ENCODE assay signal across 10 cellular contexts in the genomic region with DNA sequence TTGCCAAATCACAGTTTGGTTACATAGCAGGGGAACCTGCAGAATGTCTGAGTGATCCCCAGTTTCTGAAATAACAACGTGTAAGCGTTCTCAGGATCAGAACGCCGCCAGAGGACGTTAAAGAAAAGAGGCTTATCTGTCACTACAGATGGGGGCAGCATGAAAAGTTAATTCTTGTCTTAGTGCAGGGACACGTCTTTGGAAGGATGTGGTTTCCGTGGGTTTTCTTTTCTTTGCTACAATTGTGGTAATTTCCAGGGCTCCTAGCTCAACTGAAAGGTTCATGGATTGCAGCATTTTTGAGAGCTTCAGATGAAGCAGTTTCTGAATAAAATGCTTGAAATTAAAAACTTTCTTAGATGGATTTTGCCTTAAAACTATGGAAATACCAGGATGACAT.
A peak's percentile ranks its signal among the peaks of the same experiment; 100 is the strongest.
DNase-seq lines count a peak whose midpoint lies in the region; ATAC-seq, FAIRE-seq and TF ChIP-seq lines count a peak whose summit lies in the region.
"Had no signal": no experiment of that assay in that cellular context is flagged by ENCODE, and none has a peak within 500 bp of the region (broad histone marks: within the 10 kb centered on the region; RNA-seq: fewer than 3 reads in every experiment).

No MANE protein-coding gene starts in this region.

- peak; percentile 47 for ATAC-seq in GM18868 (IDR thresholded peaks at IDR 0.05; ENCODE audit: unreplicated experiment)

- H3K27ac ChIP-seq in MM.1S (ENCODE audit: low read length) (peak overlapping the region; percentile 75; the same call in 1 of the 2 replicates), small intestine (ENCODE audit: low read depth in 1 of 2, low read length in 1 of 2) (no peak overlapping the region), kidney (ENCODE audit: low read depth in 2 of 2, low read length in 2 of 2) (peak overlapping the region in 1 of 2 donors; percentile 9), sigmoid colon (no peak overlapping the region)
- H3K27ac ChIP-seq: cardiac muscle cell had no signal

- H3K36me3 ChIP-seq in MM.1S (replicated peaks; ENCODE audit: insufficient read depth, low read length): no peaks in the 10 kb centered on the region
- H3K36me3 ChIP-seq in small intestine (ENCODE audit: control insufficient read depth in 2 of 2, insufficient read depth in 2 of 2, low read length in 2 of 2): no peaks in the 10 kb centered on the region
- H3K36me3 ChIP-seq in kidney (ENCODE audit: control insufficient read depth in 1 of 2, insufficient read depth in 2 of 2, low read length in 2 of 2): no peaks in the 10 kb centered on the region
- H3K36me3 ChIP-seq in sigmoid colon: no peaks in the 10 kb centered on the region
- H3K36me3 ChIP-seq: cardiac muscle cell had no signal

- H2AFZ ChIP-seq in MM.1S (ENCODE audit: low read length): peak overlapping the region; percentile 16

- H3K9me3 ChIP-seq in MM.1S (replicated peaks; ENCODE audit: insufficient read depth, low read length) (no peaks in the 10 kb centered on the region), small intestine (ENCODE audit: control insufficient read depth, low read depth) (no peaks in the 10 kb centered on the region), kidney (ENCODE audit: control insufficient read depth in 1 of 2, low read length in 2 of 2) (no peaks in the 10 kb centered on the region), sigmoid colon (no peaks in the 10 kb centered on the region)

- intact Hi-C loops in kidney (cut with DNase I) (no loop called here), sigmoid colon (cut with DNase I) (no loop called here)

- H3K4me2 ChIP-seq in MM.1S (ENCODE audit: low read depth, low read length): peak overlapping the region; percentile 85

- H3K9ac ChIP-seq in MM.1S (ENCODE audit: low read length) (peak overlapping the region; percentile 24; the same call in 1 of the 2 replicates), kidney (ENCODE audit: low read length in 2 of 2) (no peak overlapping the region)

- H3K4me3 ChIP-seq in MM.1S (ENCODE audit: low read length): peak overlapping the region; percentile 48
- no peak overlapping the region for H3K4me3 ChIP-seq in small intestine (ENCODE audit: low read depth in 1 of 2, low read length in 2 of 2)
- no peak overlapping the region for H3K4me3 ChIP-seq in kidney (ENCODE audit: low read length in 2 of 2)
- H3K4me3 ChIP-seq in sigmoid colon: no peak overlapping the region
- H3K4me3 ChIP-seq: cardiac muscle cell had no signal

- FAIRE-seq in small intestine (lab: Jason Lieb, UNC) (no peak), kidney (lab: Jason Lieb, UNC) (no peak)

- DNase-seq in MM.1S (peak; percentile 81), activated T-cell treated with anti-CD3 and anti-CD28 coated beads for 4 hours (peak; percentile 26), small intestine (peak; percentile 60), RKO (ENCODE audit: low spot score) (no peak), kidney (no peak), sigmoid colon (no peak), G401 (ENCODE audit: low spot score) (no peak)
- DNase-seq: NCI-H2171 treated with DMSO at 0.1 percent for 48 hours had no signal

- no peaks in the 10 kb centered on the region for H3K79me2 ChIP-seq in MM.1S (ENCODE audit: low read length)

- TF ChIP-seq EP300 in sigmoid colon (IDR thresholded peaks at IDR 0.05): no peak

- no peak for TF ChIP-seq POLR2A in sigmoid colon (IDR thresholded peaks at IDR 0.05)

- in situ Hi-C loops in G401 (cut with HindIII; ENCODE audit: low sequenced_read_pairs): no loop called here

- no peaks in the 10 kb centered on the region for H4K20me1 ChIP-seq in MM.1S (ENCODE audit: insufficient read depth, low read length)

- no peaks in the 10 kb centered on the region for H3K9me2 ChIP-seq in MM.1S (replicated peaks; ENCODE audit: insufficient read depth, low read length)

- peaks cover 19% of the 10 kb centered on the region for H3K4me1 ChIP-seq in MM.1S (ENCODE audit: low read length)
- peaks cover 0 to 2% of the 10 kb centered on the region in 2 donors for H3K4me1 ChIP-seq in small intestine (ENCODE audit: control insufficient read depth in 2 of 2, insufficient read depth in 1 of 2, low read depth in 1 of 2, low read length in 1 of 2)
- H3K4me1 ChIP-seq in kidney (ENCODE audit: control insufficient read depth in 1 of 2, insufficient read depth in 1 of 2, low read depth in 1 of 2, low read length in 2 of 2): peaks cover 0 to 7% of the 10 kb centered on the region in 2 donors
- no peaks in the 10 kb centered on the region for H3K4me1 ChIP-seq in sigmoid colon

- 66 to 87% (median 77%) methylated on average over 7 of the region's 7 CpGs for WGBS in small intestine, 3 donors
- WGBS in sigmoid colon, 2 donors: 51 to 88% methylated on average over 7 of the region's 7 CpGs

- no peaks in the 10 kb centered on the region for H3K27me3 ChIP-seq in MM.1S (replicated peaks; ENCODE audit: insufficient read depth, low read length)
- H3K27me3 ChIP-seq in small intestine (ENCODE audit: control insufficient read depth in 2 of 2, insufficient read depth in 2 of 2, low read length in 2 of 2): no peaks in the 10 kb centered on the region
- no peaks in the 10 kb centered on the region for H3K27me3 ChIP-seq in sigmoid colon
- H3K27me3 ChIP-seq: cardiac muscle cell had no signal

- TF ChIP-seq CTCF in MM.1S (IDR thresholded peaks at IDR 0.05; ENCODE audit: low read length) (peak; percentile 38), kidney (IDR thresholded peaks at IDR 0.05; ENCODE audit: borderline replicate concordance, extremely low read depth, insufficient read depth) (no peak), sigmoid colon (IDR thresholded peaks at IDR 0.05) (no peak)

- peaks cover 17% of the 10 kb centered on the region for H3F3A ChIP-seq in MM.1S (ENCODE audit: insufficient read depth, low read length)

Comparison
In these comparisons a context has a peak if more than half of its experiments do, and no peak if none do; other contexts are left out.
1. DNase-seq: peak in MM.1S (single experiment), activated T-cell treated with anti-CD3 and anti-CD28 coated beads for 4 hours (single experiment) and small intestine (single experiment); none in RKO (single experiment), kidney (single experiment), sigmoid colon (single experiment) and G401 (single experiment).